10 cellular contexts compared by ENCODE assay signal in the genomic region with DNA sequence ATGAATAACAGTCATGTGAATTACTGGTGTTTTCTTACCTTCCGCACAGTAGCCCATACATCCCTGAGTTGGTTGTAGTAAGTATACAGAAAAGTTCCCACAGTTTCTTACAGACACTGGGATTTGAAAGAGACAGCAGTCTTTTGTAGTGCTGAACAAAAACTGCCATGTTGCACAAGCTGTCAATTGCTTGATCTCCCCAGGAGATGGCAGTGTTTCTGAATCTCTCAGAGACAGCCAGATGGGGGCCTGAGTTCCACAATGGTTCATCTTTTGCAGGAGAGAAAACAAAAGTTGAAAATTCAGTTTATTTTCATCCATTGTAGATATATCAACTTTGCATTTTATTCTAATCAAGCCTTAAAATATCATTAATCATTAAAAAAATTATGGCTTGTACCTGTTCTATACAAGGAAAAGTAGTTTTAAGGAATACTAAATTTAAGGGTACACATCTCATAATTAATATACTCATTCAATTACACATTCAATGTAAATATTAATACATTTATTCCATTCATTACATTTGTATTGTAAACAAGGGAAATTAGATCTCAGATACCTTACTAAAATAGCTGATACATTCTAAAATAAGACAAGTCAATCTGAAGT.
DNase-seq lines count a peak whose midpoint lies in the region; ATAC-seq and TF ChIP-seq lines count a peak whose summit lies in the region.
"Had no signal": no experiment of that assay in that cellular context is flagged by ENCODE, and none has a peak within 500 bp of the region (broad histone marks: within the 10 kb centered on the region; RNA-seq: fewer than 3 reads in every experiment).

No MANE protein-coding gene starts in this region.

- no peak overlapping the region for H3K27ac Mint-ChIP-seq in effector memory CD8-positive, alpha-beta T cell
- no peak overlapping the region for H3K27ac Mint-ChIP-seq in nephron
- H3K27ac Mint-ChIP-seq in stimulated activated memory B cell treated with anti-CD40 and anti-IgM and Interleukin-4, amounts not matched to agents 10 μg/mL and 1 μg/mL and 100 μg/mL, for 72 hours: no peak overlapping the region
- H3K27ac Mint-ChIP-seq: activated naive CD8-positive, alpha-beta T cell; stimulated activated naive CD8-positive, alpha-beta T cell treated with anti-CD3 and anti-CD28 coated beads, Interleukin-15, Interleukin-2, amounts not matched to agents 100 ng/mL and 50 ng/mL, for 24 hours had no signal

- DNase-seq in D341Med (ENCODE audit: low spot score) (peak; percentile 66), NCI-H2029 (lab: John Stamatoyannopoulos, UW) (peak; percentile 78), T-helper 9 cell (peak; percentile 7)
- DNase-seq in effector memory CD8-positive, alpha-beta T cell: peak; percentile 10 to 18 (median 17)

- TF ChIP-seq CTCF in nephron (IDR thresholded peaks at IDR 0.05; ENCODE audit: unreplicated experiment in 3 of 3): peak; percentile 73 to 79 (median 74)

- H3K4me3 Mint-ChIP-seq in effector memory CD8-positive, alpha-beta T cell: no peak overlapping the region
- no peak overlapping the region for H3K4me3 Mint-ChIP-seq in nephron
- no peak overlapping the region for H3K4me3 Mint-ChIP-seq in stimulated activated memory B cell treated with anti-CD40 and anti-IgM and Interleukin-4, amounts not matched to agents 10 μg/mL and 1 μg/mL and 100 μg/mL, for 72 hours
- H3K4me3 Mint-ChIP-seq: activated naive CD8-positive, alpha-beta T cell; stimulated activated naive CD8-positive, alpha-beta T cell treated with anti-CD3 and anti-CD28 coated beads, Interleukin-15, Interleukin-2, amounts not matched to agents 100 ng/mL and 50 ng/mL, for 24 hours had no signal

- H3K36me3 Mint-ChIP-seq in effector memory CD8-positive, alpha-beta T cell (ENCODE audit: insufficient read depth): no peaks in the 10 kb centered on the region
- no peaks in the 10 kb centered on the region for H3K36me3 Mint-ChIP-seq in nephron (ENCODE audit: low read depth)
- H3K36me3 Mint-ChIP-seq in stimulated activated memory B cell treated with anti-CD40 and anti-IgM and Interleukin-4, amounts not matched to agents 10 μg/mL and 1 μg/mL and 100 μg/mL, for 72 hours: no peaks in the 10 kb centered on the region
- H3K36me3 Mint-ChIP-seq: activated naive CD8-positive, alpha-beta T cell had no signal

- no peaks in the 10 kb centered on the region for H3K4me1 Mint-ChIP-seq in effector memory CD8-positive, alpha-beta T cell (ENCODE audit: low read depth in 2 of 2)
- H3K4me1 Mint-ChIP-seq in nephron: peaks cover 13% of the 10 kb centered on the region
- H3K4me1 Mint-ChIP-seq in stimulated activated memory B cell treated with anti-CD40 and anti-IgM and Interleukin-4, amounts not matched to agents 10 μg/mL and 1 μg/mL and 100 μg/mL, for 72 hours: no peaks in the 10 kb centered on the region

- peaks cover 0 to 12% of the 10 kb centered on the region in 2 donors for H3K27me3 Mint-ChIP-seq in effector memory CD8-positive, alpha-beta T cell
- no peaks in the 10 kb centered on the region for H3K27me3 Mint-ChIP-seq in nephron (ENCODE audit: low read depth)
- peaks cover 8% of the 10 kb centered on the region for H3K27me3 Mint-ChIP-seq in stimulated activated memory B cell treated with anti-CD40 and anti-IgM and Interleukin-4, amounts not matched to agents 10 μg/mL and 1 μg/mL and 100 μg/mL, for 72 hours
- H3K27me3 Mint-ChIP-seq: activated naive CD8-positive, alpha-beta T cell; stimulated activated naive CD8-positive, alpha-beta T cell treated with anti-CD3 and anti-CD28 coated beads, Interleukin-15, Interleukin-2, amounts not matched to agents 100 ng/mL and 50 ng/mL, for 24 hours had no signal

- peak; percentile 97 for ATAC-seq in GM19023 (IDR thresholded peaks at IDR 0.05; ENCODE audit: unreplicated experiment)
- ATAC-seq in HG03064 (IDR thresholded peaks at IDR 0.05; ENCODE audit: low read depth, unreplicated experiment): peak; percentile 95
- ATAC-seq in effector memory CD8-positive, alpha-beta T cell (replicated peaks): peak; percentile 71
- ATAC-seq in stimulated activated memory B cell treated with anti-CD40 and anti-IgM and Interleukin-4, amounts not matched to agents 10 μg/mL and 1 μg/mL and 100 μg/mL, for 72 hours: no peak

- no peaks in the 10 kb centered on the region for H3K9me3 Mint-ChIP-seq in effector memory CD8-positive, alpha-beta T cell
- H3K9me3 Mint-ChIP-seq in nephron: no peaks in the 10 kb centered on the region
- no peaks in the 10 kb centered on the region for H3K9me3 Mint-ChIP-seq in stimulated activated memory B cell treated with anti-CD40 and anti-IgM and Interleukin-4, amounts not matched to agents 10 μg/mL and 1 μg/mL and 100 μg/mL, for 72 hours
- H3K9me3 Mint-ChIP-seq: stimulated activated naive CD8-positive, alpha-beta T cell treated with anti-CD3 and anti-CD28 coated beads, Interleukin-15, Interleukin-2, amounts not matched to agents 100 ng/mL and 50 ng/mL, for 24 hours had no signal

Comparison
In these comparisons a context has a peak if more than half of its experiments do, and no peak if none do; other contexts are left out.
1. DNase-seq: peak in every context shown above with its lines; median percentile 78 in NCI-H2029; 66 in D341Med; 17 in effector memory CD8-positive, alpha-beta T cell; 7 in T-helper 9 cell.